ENCODE assay signal across 9 cellular contexts in the genomic region with DNA sequence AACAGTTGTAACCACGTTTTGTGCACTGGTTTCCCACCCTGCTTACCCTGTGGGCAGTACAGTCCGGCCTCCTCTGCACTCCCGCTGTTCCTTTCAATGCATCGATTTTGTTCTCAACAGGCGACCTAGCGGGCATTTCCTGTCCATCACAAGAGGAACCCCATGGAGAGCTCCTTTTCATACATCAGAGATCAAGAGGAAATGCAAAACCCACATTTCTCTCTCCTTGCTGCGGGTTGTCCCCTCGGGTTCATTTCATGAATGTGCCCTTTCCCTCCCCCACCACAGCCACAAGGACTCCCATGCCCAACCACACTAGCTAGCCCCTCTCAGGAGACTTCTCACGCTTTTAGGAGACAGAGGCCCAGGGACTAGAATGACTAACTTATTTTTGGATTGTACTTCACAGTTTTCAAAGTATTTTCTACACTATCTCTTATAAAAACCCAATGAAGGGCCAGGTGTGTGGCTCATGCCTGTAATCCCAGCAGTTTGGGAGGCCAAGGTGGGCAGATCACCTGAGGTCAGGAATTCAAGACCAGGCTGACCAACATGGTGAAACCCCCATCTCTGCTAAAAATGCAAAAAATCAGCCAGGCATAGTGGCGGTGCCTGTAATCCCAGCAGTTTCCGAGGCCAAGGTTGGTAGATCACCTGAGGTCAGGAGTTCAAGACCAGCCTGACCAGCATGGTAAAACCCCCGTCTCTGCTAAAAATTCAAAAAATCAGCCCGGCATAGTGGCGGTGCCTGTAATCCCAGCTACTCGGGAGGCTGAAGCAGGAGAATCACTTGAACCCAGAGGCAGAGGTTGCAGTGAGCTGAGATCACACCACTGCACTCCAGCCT. TPM values are rescaled to one million over a fixed set of nuclear protein-coding genes. Genes with fewer than 3 reads are reported as not detected.
DNase-seq lines count a peak whose midpoint lies in the region; ATAC-seq and TF ChIP-seq lines count a peak whose summit lies in the region.
"Had no signal": no experiment of that assay in that cellular context is flagged by ENCODE, and none has a peak within 500 bp of the region (broad histone marks: within the 10 kb centered on the region; RNA-seq: fewer than 3 reads in every experiment).

No MANE protein-coding gene starts in this region.

- peaks cover 11% of the 10 kb centered on the region for H3K4me1 Mint-ChIP-seq in central memory CD8-positive, alpha-beta T cell

- no peak for TF ChIP-seq POLR2A in heart left ventricle (IDR thresholded peaks at IDR 0.05)

- H3K27ac Mint-ChIP-seq in central memory CD8-positive, alpha-beta T cell (ENCODE audit: low read depth), result no peak overlapping the region

- H3K4me3 Mint-ChIP-seq in central memory CD8-positive, alpha-beta T cell, result no peak overlapping the region

- H3K4me1 ChIP-seq in heart left ventricle (no peaks in the 10 kb centered on the region), left ventricle myocardium inferior (peaks cover 4% of the 10 kb centered on the region)

- no peaks in the 10 kb centered on the region for H3K36me3 Mint-ChIP-seq in central memory CD8-positive, alpha-beta T cell (ENCODE audit: insufficient read depth)

- H3K27me3 ChIP-seq in heart left ventricle (peaks cover 0 to 4% (median 0%) of the 10 kb centered on the region in 9 donors), left ventricle myocardium inferior (ENCODE audit: low read depth) (peaks cover 14% of the 10 kb centered on the region)

- H3K36me3 ChIP-seq in heart left ventricle, result no peaks in the 10 kb centered on the region
- H3K36me3 ChIP-seq in left ventricle myocardium inferior, result no peaks in the 10 kb centered on the region

- CTCF ChIA-PET in RWPE1 (lab: Yijun Ruan, JAX), result interaction anchor here (0.6 kb wide), 1 partner anchor 23 kb away, joined by 5 read pairs; no protein-coding TSS in a partner anchor

- POLR2A ChIA-PET in RWPE1 (lab: Yijun Ruan, JAX; ENCODE audit: low non-redundant PET), result no interaction called here

- peak; percentile 44 for ATAC-seq in GM19468 (IDR thresholded peaks at IDR 0.05; ENCODE audit: extremely low read depth, unreplicated experiment)
- ATAC-seq in central memory CD8-positive, alpha-beta T cell (replicated peaks; ENCODE audit: extremely low read depth, poor library complexity, severe bottlenecking), result peak; percentile 6
- ATAC-seq in heart left ventricle, result no peak

- intact Hi-C loops in heart left ventricle (cut with DNase I), result loop anchor here in 2 of 10 donors (1.0 to 10.0 kb wide), 2 partner anchors 22 to 55 kb away; a partner anchor contains a TSS
- intact Hi-C loops in left ventricle myocardium inferior (cut with micrococcal nuclease), result no loop called here

- H3K4me3 ChIP-seq in heart left ventricle (no peak overlapping the region), left ventricle myocardium inferior (no peak overlapping the region)

- peaks cover 64% of the 10 kb centered on the region for H3K27me3 Mint-ChIP-seq in central memory CD8-positive, alpha-beta T cell

- TF ChIP-seq CTCF in RWPE1 (conservative IDR thresholded peaks at IDR 0.05; ENCODE audit: low read depth), result no peak
- no peak for TF ChIP-seq CTCF in heart left ventricle (IDR thresholded peaks at IDR 0.05)
- no peak for TF ChIP-seq CTCF in left ventricle myocardium inferior (IDR thresholded peaks at IDR 0.05; ENCODE audit: borderline replicate concordance)

- H3K9me3 ChIP-seq in heart left ventricle (no peaks in the 10 kb centered on the region), left ventricle myocardium inferior (replicated peaks) (no peaks in the 10 kb centered on the region)

- no peaks in the 10 kb centered on the region for H3K9me3 Mint-ChIP-seq in central memory CD8-positive, alpha-beta T cell

- H3K27ac ChIP-seq in RWPE1 (no peak overlapping the region), heart left ventricle (no peak overlapping the region), left ventricle myocardium inferior (replicated peaks) (no peak overlapping the region)

- WGBS in heart left ventricle, 4 donors, result 59 to 71% (median 66%) methylated on average over 15 of the region's 15 CpGs

- DNase-seq in DMS79 (lab: John Stamatoyannopoulos, UW) (peak; percentile 34), Kasumi-1 (lab: John Stamatoyannopoulos, UW) (peak; percentile 7 to 21), DMS 273 (lab: John Stamatoyannopoulos, UW; ENCODE audit: unreplicated experiment) (no peak), RWPE1 (ENCODE audit: low spot score) (no peak), heart left ventricle (no peak), left ventricle myocardium inferior (no peak)
- DNase-seq in central memory CD8-positive, alpha-beta T cell (ENCODE audit: low spot score in 2 of 2), result no peak

RNA-seq across cellular contexts. Expression of a gene that starts 18.4 kb away (rescaled TPM):
- total RNA-seq in heart left ventricle, result 1 to 10 TPM in 1 of 9 donors, under 1 TPM in 3, not detected in 5; 0.09 to 1.3 (median 0.29) TPM
- polyA plus RNA-seq in heart left ventricle, result under 1 TPM in 1 of 2 donors, not detected in 1; 0.12 TPM
- total RNA-seq in left ventricle myocardium inferior, result 0.11 TPM
- total RNA-seq: activated CD8-positive, alpha-beta memory T cell treated with anti-CD3 and anti-CD28 coated beads for 36 hours had no signal

RNA-seq across cellular contexts. Expression of a gene that starts 20.6 kb away (rescaled TPM):
- total RNA-seq in heart left ventricle (100 to 1,000 TPM in 1 of 9 donors, 10 to 100 TPM in 8; 23.6 to 129 (median 45.9) TPM), left ventricle myocardium inferior (39.2 TPM)
- 10 to 100 TPM; 35.4 to 55.9 TPM for polyA plus RNA-seq in heart left ventricle
- total RNA-seq: activated CD8-positive, alpha-beta memory T cell treated with anti-CD3 and anti-CD28 coated beads for 36 hours had no signal

RNA-seq across cellular contexts. Expression of a gene that starts 35.4 kb away (rescaled TPM):
- total RNA-seq in heart left ventricle (100 to 1,000 TPM; 134 to 581 (median 290) TPM), left ventricle myocardium inferior (280 TPM)
- 1,000 to 10,000 TPM in 1 of 2 donors, 100 to 1,000 TPM in 1; 250 to 1,078 TPM for polyA plus RNA-seq in heart left ventricle

RNA-seq across cellular contexts. Expression of a gene that starts 54.2 kb away (rescaled TPM):
- total RNA-seq in heart left ventricle (100 to 1,000 TPM; 115 to 393 (median 280) TPM), left ventricle myocardium inferior (401 TPM)
- 10 to 100 TPM; 29.5 to 79.3 TPM for polyA plus RNA-seq in heart left ventricle
- total RNA-seq: activated CD8-positive, alpha-beta memory T cell treated with anti-CD3 and anti-CD28 coated beads for 36 hours had no signal

Comparison
In these comparisons a context has a peak if more than half of its experiments do, and no peak if none do; other contexts are left out.
1. DNase-seq: peak in DMS79 (single experiment) and Kasumi-1 (2 of 2); none in central memory CD8-positive, alpha-beta T cell (0 of 2), DMS 273 (single experiment), RWPE1 (single experiment), heart left ventricle (0 of 5) and left ventricle myocardium inferior (single experiment).
2. ATAC-seq: peak in GM19468 (single experiment) and central memory CD8-positive, alpha-beta T cell (single experiment); none in heart left ventricle (0 of 4).